In genomic region chr16:778909-779527, GRCh38 we compare ENCODE assay signal across 23 cellular contexts. TPM values are rescaled to one million over a fixed set of nuclear protein-coding genes. Genes with fewer than 3 reads are reported as not detected.
DNase-seq lines count a peak whose midpoint lies in the region; ATAC-seq, FAIRE-seq and TF ChIP-seq lines count a peak whose summit lies in the region.
"Had no signal": no experiment of that assay in that cellular context is flagged by ENCODE, and none has a peak within 500 bp of the region (broad histone marks: within the 10 kb centered on the region; RNA-seq: fewer than 3 reads in every experiment).

No MANE protein-coding gene starts in this region.

- H2BK20ac ChIP-seq in H1 (ENCODE audit: low read length) = no peak overlapping the region

- no peaks in the 10 kb centered on the region for H3K9me3 Mint-ChIP-seq in activated CD8-positive, alpha-beta memory T cell treated with anti-CD3 and anti-CD28 coated beads, Interleukin-2, amount 10 ng/mL, durations not matched to agents 7 days and 5 days (ENCODE audit: low read depth)
- H3K9me3 Mint-ChIP-seq: CD4-positive, alpha-beta T cell had no signal

- no peak overlapping the region for H3K4me2 ChIP-seq in H1 (ENCODE audit: insufficient read depth in 1 of 2, low read depth in 2 of 2, low read length in 2 of 2)
- H3K4me2 ChIP-seq: KMS-11 had no signal

- H2AFZ ChIP-seq in H1 (ENCODE audit: low read length) = no peak overlapping the region
- H2AFZ ChIP-seq: GM23248 had no signal

- no peak for TF ChIP-seq RAD21 in H1 (IDR thresholded peaks at IDR 0.05 in 1 of 2, conservative IDR thresholded peaks at IDR 0.05 in 1 of 2; ENCODE audit: low read depth in 2 of 2, low read length in 2 of 2)

- H3K27me3 Mint-ChIP-seq in activated CD8-positive, alpha-beta memory T cell treated with anti-CD3 and anti-CD28 coated beads, Interleukin-2, amount 10 ng/mL, durations not matched to agents 7 days and 5 days = peaks cover 4% of the 10 kb centered on the region

- H3K4me1 Mint-ChIP-seq in activated CD8-positive, alpha-beta memory T cell treated with anti-CD3 and anti-CD28 coated beads, Interleukin-2, amount 10 ng/mL, durations not matched to agents 7 days and 5 days = peaks cover 2% of the 10 kb centered on the region

- no peak overlapping the region for H3K4ac ChIP-seq in H1 (replicated peaks; ENCODE audit: insufficient read length, low read depth, low read length)

- 83 to 98% methylated on average over 2 to 6 of the region's 6 CpGs for WGBS in H1 (ENCODE audit: extremely low coverage in 1 of 2, insufficient coverage in 1 of 2, insufficient read length in 1 of 2, insufficient replicate concordance in 2 of 2, low coverage in 1 of 2, low lambda C conversion rate in 2 of 2, missing lambda C conversion rate in 1 of 2), 2 experiments

- H3K23me2 ChIP-seq in H1 (ENCODE audit: low read depth, low read length) = no peaks in the 10 kb centered on the region; the same call in 1 of the 2 replicates

- H3K56ac ChIP-seq in H1 (replicated peaks; ENCODE audit: insufficient read length, low read depth, low read length) = no peak overlapping the region

- DNase-seq in HTR-8/SVneo (ENCODE audit: insufficient read length, low spot score) = no peak
- DNase-seq in H1 (ENCODE audit: low read depth in 1 of 2, low spot score in 2 of 2) = no peak
- DNase-seq in vagina (ENCODE audit: extremely low spot score in 2 of 2) = no peak
- no peak for DNase-seq in activated CD8-positive, alpha-beta memory T cell treated with anti-CD3 and anti-CD28 coated beads, Interleukin-2, amount 10 ng/mL, durations not matched to agents 7 days and 5 days
- DNase-seq: BE2C; CD4-positive, alpha-beta T cell; COR-L47; DMS 273 treated with DMSO at 0.1 percent for 48 hours; DMS79 treated with DMSO at 0.1 percent for 48 hours; GM23248; MV-4-11; NCI-H1105 treated with DMSO at 0.1 percent for 48 hours; NCI-H2081; NCI-H2171 treated with DMSO at 0.1 percent for 48 hours; NCI-H524 treated with DMSO at 0.1 percent for 48 hours; NCI-H82 had no signal

- H4K20me1 ChIP-seq in H1 (replicated peaks in 1 of 2; ENCODE audit: control insufficient read depth in 1 of 2, insufficient read depth in 2 of 2, low read length in 2 of 2) = peaks cover 0 to 6% of the 10 kb centered on the region in 2 experiments

- H3K14ac ChIP-seq in H1 (ENCODE audit: insufficient read length) = no peak overlapping the region

- H3K9ac ChIP-seq in H1 (replicated peaks in 1 of 4; ENCODE audit: extremely low read depth in 1 of 4, low read depth in 3 of 4, low read length in 3 of 4) = no peak overlapping the region
- H3K9ac ChIP-seq: GM23248, KMS-11 had no signal

- no peak for TF ChIP-seq POLR2A in H1 (IDR thresholded peaks at IDR 0.05; ENCODE audit: control extremely low read depth in 1 of 2, low read depth in 2 of 2, low read length in 2 of 2)
- no peak for TF ChIP-seq POLR2A in vagina (IDR thresholded peaks at IDR 0.05)

- H3K18ac ChIP-seq in H1 (ENCODE audit: extremely low read depth, low read length) = no peak overlapping the region

- H3K36me3 ChIP-seq in H1 (ENCODE audit: control insufficient read depth in 2 of 4, insufficient read depth in 4 of 4, low read length in 3 of 4) (no peaks in the 10 kb centered on the region), vagina (no peaks in the 10 kb centered on the region)
- H3K36me3 ChIP-seq: BE2C, HAP-1 had no signal

- no peaks in the 10 kb centered on the region for H3K79me2 ChIP-seq in H1 (ENCODE audit: control insufficient read depth in 1 of 2, insufficient read depth in 2 of 2, low read length in 2 of 2)

- no peak overlapping the region for H4K5ac ChIP-seq in H1 (ENCODE audit: insufficient read length, low read depth, low read length)

- no peaks in the 10 kb centered on the region for H3K9me3 ChIP-seq in H1 (ENCODE audit: insufficient read depth in 2 of 2, low read depth in 1 of 2, low read length in 1 of 2)
- no peaks in the 10 kb centered on the region for H3K9me3 ChIP-seq in vagina
- H3K9me3 ChIP-seq: BE2C, HAP-1 had no signal

- FAIRE-seq in HTR-8/SVneo (lab: Jason Lieb, UNC) = peak; percentile 28
- FAIRE-seq in H1 (lab: Jason Lieb, UNC) = no peak

- H3K23ac ChIP-seq in H1 (ENCODE audit: insufficient read length) = no peak overlapping the region

- no peaks in the 10 kb centered on the region for H3K4me1 ChIP-seq in H1 (replicated peaks in 1 of 4; ENCODE audit: control insufficient read depth in 3 of 4, insufficient read depth in 4 of 4, low read length in 3 of 4)
- peaks cover 14% of the 10 kb centered on the region for H3K4me1 ChIP-seq in vagina
- H3K4me1 ChIP-seq: HAP-1 had no signal

- TF ChIP-seq EP300 in H1 (IDR thresholded peaks at IDR 0.05; ENCODE audit: borderline replicate concordance in 1 of 2, low read depth in 2 of 2, low read length in 2 of 2) = no peak

- no peak overlapping the region for H2BK120ac ChIP-seq in H1 (replicated peaks; ENCODE audit: low read depth, low read length)

- H3K79me1 ChIP-seq in H1 (ENCODE audit: low read depth, low read length) = no peaks in the 10 kb centered on the region

- H2BK5ac ChIP-seq in H1 (ENCODE audit: low read depth, low read length) = no peak overlapping the region

- POLR2A ChIA-PET in H1 (lab: Charles Lee; ENCODE audit: partially characterized antibody) = interaction anchor here (0.8 kb wide), 1 partner anchor 18 kb away, joined by 3 read pairs; the partner anchor contains the start of gene MSLN

- CTCF ChIA-PET in H1 (lab: Charles Lee; ENCODE audit: partially characterized antibody) = interaction anchor here (1.0 to 13.7 kb wide), 4 partner anchors 28 to 276 kb away, joined by 3 to 424 read pairs (median 116); partner anchors contain the start of genes ANTKMT, CCDC78, CIAO3 and HAGHL
- CTCF ChIA-PET in activated CD8-positive, alpha-beta memory T cell treated with anti-CD3 and anti-CD28 coated beads, Interleukin-2, amount 10 ng/mL, durations not matched to agents 7 days and 5 days (lab: Charles Lee) = no interaction called here

- H2AK5ac ChIP-seq in H1 (ENCODE audit: low read depth, low read length) = no peak overlapping the region

- no peaks in the 10 kb centered on the region for H3K36me3 Mint-ChIP-seq in activated CD8-positive, alpha-beta memory T cell treated with anti-CD3 and anti-CD28 coated beads, Interleukin-2, amount 10 ng/mL, durations not matched to agents 7 days and 5 days

- 0 out of 2 replicates have a peak overlapping the region, but pooled peaks have one; percentile 68 for H4K8ac ChIP-seq in H1 (ENCODE audit: extremely low read depth, insufficient read depth, low read length)

- no peak overlapping the region for H4K91ac ChIP-seq in H1 (replicated peaks; ENCODE audit: insufficient read length, low read length)

- no peak overlapping the region for H2BK12ac ChIP-seq in H1 (ENCODE audit: low read depth, low read length)

- no peak overlapping the region for H3K4me3 ChIP-seq in H1 (ENCODE audit: extremely low read depth in 1 of 4, insufficient read depth in 2 of 4, low read depth in 3 of 4, low read length in 4 of 4)
- H3K4me3 ChIP-seq in vagina = no peak overlapping the region
- H3K4me3 ChIP-seq: GM23248, HAP-1 had no signal

- intact Hi-C loops in vagina (cut with DNase I) = no loop called here

- no peak overlapping the region for H2BK15ac ChIP-seq in H1 (ENCODE audit: low read length)

- TF ChIP-seq CTCF in H1 (IDR thresholded peaks at IDR 0.05; ENCODE audit: control extremely low read depth in 1 of 3, insufficient read depth in 1 of 3, low read depth in 1 of 3, low read length in 3 of 3) = no peak
- no peak for TF ChIP-seq CTCF in vagina (IDR thresholded peaks at IDR 0.05)

- H3K4me3 Mint-ChIP-seq in activated CD8-positive, alpha-beta memory T cell treated with anti-CD3 and anti-CD28 coated beads, Interleukin-2, amount 10 ng/mL, durations not matched to agents 7 days and 5 days = no peak overlapping the region
- H3K4me3 Mint-ChIP-seq: CD4-positive, alpha-beta T cell had no signal

- H3K27ac Mint-ChIP-seq in activated CD8-positive, alpha-beta memory T cell treated with anti-CD3 and anti-CD28 coated beads, Interleukin-2, amount 10 ng/mL, durations not matched to agents 7 days and 5 days = no peak overlapping the region
- H3K27ac Mint-ChIP-seq: CD4-positive, alpha-beta T cell had no signal

- H3K27me3 ChIP-seq in H1 (replicated peaks in 1 of 4; ENCODE audit: control insufficient read depth in 3 of 4, extremely low read depth in 1 of 4, insufficient read depth in 3 of 4, low read length in 3 of 4) (peaks cover 0 to 3% (median under 1%) of the 10 kb centered on the region in 4 experiments; a peak in 3 of 7 replicates), vagina (no peaks in the 10 kb centered on the region)
- H3K27me3 ChIP-seq: BE2C had no signal

- ATAC-seq in activated CD8-positive, alpha-beta memory T cell treated with anti-CD3 and anti-CD28 coated beads, Interleukin-2, amount 10 ng/mL, durations not matched to agents 7 days and 5 days = no peak
- ATAC-seq: SK-N-SH treated with all-trans-retinoic acid at 6 μM for 48 hours had no signal

- H3K27ac ChIP-seq in H1 (ENCODE audit: low read depth, low read length) (no peak overlapping the region), vagina (no peak overlapping the region)
- H3K27ac ChIP-seq: GM23248, HL-60, KMS-11 had no signal

RNA-seq across cellular contexts. Expression of gene RPUSD1, which starts 9.2 kb away (rescaled TPM):
- 32.2 and 32.7 TPM in 2 replicates for total RNA-seq in H1 (2021; fragmentation: NEBNext Ultra II Directional; extraction: Animal tissue kit (Norgen Biotek cat#: 25700))
- 61.8 and 81.8 TPM in 2 replicates for polyA plus RNA-seq in H1 (2011; rRNA removed)
- 45.2 TPM for polyA plus RNA-seq in H1 (2011; cell fraction: cytosol; rRNA removed)
- 71.6 TPM for polyA plus RNA-seq in H1 (2011; cell fraction: nucleus; rRNA removed)
- polyA plus RNA-seq in H1 (2012, experiment 1 of 2) = 17.8 to 34.1 TPM (median 33.0 TPM) in 4 replicates
- 35.0 TPM for polyA plus RNA-seq in H1 (2012, experiment 2 of 2)
- 24.4 TPM for polyA plus RNA-seq in H1 (2013, experiment 1 of 2)
- 24.6 TPM for polyA plus RNA-seq in H1 (2013, experiment 2 of 2)
- polyA minus RNA-seq in H1 (2011; rRNA and poly(A)+ RNA removed) = 13.4 and 17.4 TPM in 2 replicates
- polyA minus RNA-seq in H1 (2011; cell fraction: cytosol; rRNA and poly(A)+ RNA removed) = 23.9 TPM
- 42.1 TPM for polyA minus RNA-seq in H1 (2011; cell fraction: nucleus; rRNA and poly(A)+ RNA removed)
- 17.2 TPM for total RNA-seq in vagina
- total RNA-seq in activated CD8-positive, alpha-beta memory T cell treated with anti-CD3 and anti-CD28 coated beads, Interleukin-2, amount 10 ng/mL, durations not matched to agents 7 days and 5 days = 10 to 100 TPM; 27.8 to 38.0 TPM

RNA-seq across cellular contexts. Expression of gene CHTF18, which starts 9.4 kb away (rescaled TPM):
- 98.3 and 104 TPM in 2 replicates for total RNA-seq in H1 (2021; fragmentation: NEBNext Ultra II Directional; extraction: Animal tissue kit (Norgen Biotek cat#: 25700))
- polyA plus RNA-seq in H1 (2011; rRNA removed) = 75.3 and 156 TPM in 2 replicates
- polyA plus RNA-seq in H1 (2011; cell fraction: cytosol; rRNA removed) = 87.5 TPM
- 592 TPM for polyA plus RNA-seq in H1 (2011; cell fraction: nucleus; rRNA removed)
- polyA plus RNA-seq in H1 (2012, experiment 1 of 2) = 72.1 to 113 TPM (median 103 TPM) in 4 replicates
- 43.8 TPM for polyA plus RNA-seq in H1 (2012, experiment 2 of 2)
- 70.5 TPM for polyA plus RNA-seq in H1 (2013, experiment 1 of 2)
- polyA plus RNA-seq in H1 (2013, experiment 2 of 2) = 59.1 TPM
- 18.1 and 20.4 TPM in 2 replicates for polyA minus RNA-seq in H1 (2011; rRNA and poly(A)+ RNA removed)
- 26.9 TPM for polyA minus RNA-seq in H1 (2011; cell fraction: cytosol; rRNA and poly(A)+ RNA removed)
- polyA minus RNA-seq in H1 (2011; cell fraction: nucleus; rRNA and poly(A)+ RNA removed) = 90.8 TPM
- total RNA-seq in vagina = 4.9 TPM
- total RNA-seq in activated CD8-positive, alpha-beta memory T cell treated with anti-CD3 and anti-CD28 coated beads, Interleukin-2, amount 10 ng/mL, durations not matched to agents 7 days and 5 days = 100 to 1,000 TPM; 125 to 139 TPM

RNA-seq across cellular contexts. Expression of gene MSLN, which starts 18.5 kb away (rescaled TPM):
- 0.28 TPM in 1 of 2 replicates, not detected in the other for total RNA-seq in H1 (2021; fragmentation: NEBNext Ultra II Directional; extraction: Animal tissue kit (Norgen Biotek cat#: 25700))
- 0.31 and 0.50 TPM in 2 replicates for polyA plus RNA-seq in H1 (2011; rRNA removed)
- polyA plus RNA-seq in H1 (2011; cell fraction: cytosol; rRNA removed) = 0.37 TPM
- 1.5 TPM for polyA plus RNA-seq in H1 (2011; cell fraction: nucleus; rRNA removed)
- 0.24 to 0.56 TPM (median 0.29 TPM) in 3 of 4 replicates, not detected in the other for polyA plus RNA-seq in H1 (2012, experiment 1 of 2)
- polyA plus RNA-seq in H1 (2012, experiment 2 of 2) = 0.18 TPM
- 0.51 TPM for polyA plus RNA-seq in H1 (2013, experiment 1 of 2)
- polyA plus RNA-seq in H1 (2013, experiment 2 of 2) = 0.18 TPM
- 0.44 TPM in 1 of 2 replicates, not detected in the other for polyA minus RNA-seq in H1 (2011; rRNA and poly(A)+ RNA removed)
- 1.9 TPM for polyA minus RNA-seq in H1 (2011; cell fraction: cytosol; rRNA and poly(A)+ RNA removed)
- 1.6 TPM for polyA minus RNA-seq in H1 (2011; cell fraction: nucleus; rRNA and poly(A)+ RNA removed)
- total RNA-seq in vagina = not detected
- not detected for total RNA-seq in activated CD8-positive, alpha-beta memory T cell treated with anti-CD3 and anti-CD28 coated beads, Interleukin-2, amount 10 ng/mL, durations not matched to agents 7 days and 5 days
- total RNA-seq: A673; CD4-positive, alpha-beta T cell; GM23248 had no signal
- polyA plus RNA-seq: GM23248 had no signal

RNA-seq across cellular contexts. Expression of gene GNG13, which starts 21.5 kb away (rescaled TPM):
- not detected in 2 replicates for total RNA-seq in H1 (2021; fragmentation: NEBNext Ultra II Directional; extraction: Animal tissue kit (Norgen Biotek cat#: 25700))
- not detected in 2 replicates for polyA plus RNA-seq in H1 (2011; rRNA removed)
- polyA plus RNA-seq in H1 (2011; cell fraction: cytosol; rRNA removed) = not detected
- 0.11 TPM for polyA plus RNA-seq in H1 (2011; cell fraction: nucleus; rRNA removed)
- 0.59 to 1.3 TPM (median 0.96 TPM) in 4 replicates for polyA plus RNA-seq in H1 (2012, experiment 1 of 2)
- polyA plus RNA-seq in H1 (2012, experiment 2 of 2) = 0.49 TPM
- 0.34 TPM for polyA plus RNA-seq in H1 (2013, experiment 1 of 2)
- 0.39 TPM for polyA plus RNA-seq in H1 (2013, experiment 2 of 2)
- not detected in 2 replicates for polyA minus RNA-seq in H1 (2011; rRNA and poly(A)+ RNA removed)
- polyA minus RNA-seq in H1 (2011; cell fraction: cytosol; rRNA and poly(A)+ RNA removed) = not detected
- not detected for polyA minus RNA-seq in H1 (2011; cell fraction: nucleus; rRNA and poly(A)+ RNA removed)
- not detected for total RNA-seq in vagina
- total RNA-seq in activated CD8-positive, alpha-beta memory T cell treated with anti-CD3 and anti-CD28 coated beads, Interleukin-2, amount 10 ng/mL, durations not matched to agents 7 days and 5 days = not detected
- total RNA-seq: A673; CD4-positive, alpha-beta T cell; GM23248; HT-29; M059J had no signal
- polyA plus RNA-seq: GM23248 had no signal

RNA-seq across cellular contexts. Expression of gene CIAO3, which starts 38.2 kb away (rescaled TPM):
- 20.4 and 21.0 TPM in 2 replicates for total RNA-seq in H1 (2021; fragmentation: NEBNext Ultra II Directional; extraction: Animal tissue kit (Norgen Biotek cat#: 25700))
- polyA plus RNA-seq in H1 (2011; rRNA removed) = 20.0 and 29.6 TPM in 2 replicates
- 22.4 TPM for polyA plus RNA-seq in H1 (2011; cell fraction: cytosol; rRNA removed)
- 97.6 TPM for polyA plus RNA-seq in H1 (2011; cell fraction: nucleus; rRNA removed)
- 14.5 to 22.5 TPM (median 20.0 TPM) in 4 replicates for polyA plus RNA-seq in H1 (2012, experiment 1 of 2)
- polyA plus RNA-seq in H1 (2012, experiment 2 of 2) = 20.5 TPM
- 10.8 TPM for polyA plus RNA-seq in H1 (2013, experiment 1 of 2)
- 10.0 TPM for polyA plus RNA-seq in H1 (2013, experiment 2 of 2)
- polyA minus RNA-seq in H1 (2011; rRNA and poly(A)+ RNA removed) = 17.6 and 21.1 TPM in 2 replicates
- 21.1 TPM for polyA minus RNA-seq in H1 (2011; cell fraction: cytosol; rRNA and poly(A)+ RNA removed)
- polyA minus RNA-seq in H1 (2011; cell fraction: nucleus; rRNA and poly(A)+ RNA removed) = 52.8 TPM
- total RNA-seq in vagina = 32.7 TPM
- total RNA-seq in activated CD8-positive, alpha-beta memory T cell treated with anti-CD3 and anti-CD28 coated beads, Interleukin-2, amount 10 ng/mL, durations not matched to agents 7 days and 5 days = 10 to 100 TPM; 34.8 to 37.0 TPM

Comparison
In these comparisons a context has a peak if more than half of its experiments do, and no peak if none do; other contexts are left out.
1. RNA of gene CHTF18, which starts 9.4 kb away (total RNA-seq): 125 to 139 TPM in activated CD8-positive, alpha-beta memory T cell treated with anti-CD3 and anti-CD28 coated beads, Interleukin-2, amount 10 ng/mL, durations not matched to agents 7 days and 5 days and 98.3 to 104 TPM in H1; 4.9 TPM in vagina (single experiment); every median in the first group is over 10 times any median in the second.